In the genomic region with DNA sequence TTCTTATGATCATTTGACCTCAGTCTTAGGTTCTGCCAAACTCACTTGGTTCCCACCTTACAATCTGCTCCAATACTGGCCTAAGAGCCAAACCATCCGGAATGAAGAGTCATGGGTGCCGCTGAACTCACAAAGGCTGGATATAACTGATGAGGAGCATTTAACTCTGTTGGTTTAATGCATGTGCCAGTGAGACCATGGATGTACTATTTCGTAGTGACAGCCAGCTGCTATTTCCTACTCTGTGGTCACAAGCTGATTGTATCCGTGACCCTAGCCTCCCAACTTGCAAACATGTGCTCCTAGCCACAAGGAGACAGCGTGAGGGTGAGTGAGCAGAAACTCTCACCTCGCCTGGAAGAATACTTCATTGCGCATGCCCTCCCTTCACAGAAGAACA, we compare ENCODE assay signal across 9 cellular contexts.
A peak's percentile ranks its signal among the peaks of the same experiment; 100 is the strongest.
DNase-seq lines count a peak whose midpoint lies in the region; ATAC-seq, FAIRE-seq and TF ChIP-seq lines count a peak whose summit lies in the region.
"Had no signal": no experiment of that assay in that cellular context is flagged by ENCODE, and none has a peak within 500 bp of the region (broad histone marks: within the 10 kb centered on the region; RNA-seq: fewer than 3 reads in every experiment).

No MANE protein-coding gene starts in this region.

- CTCF ChIA-PET in CD4-positive, alpha-beta T cell (lab: Charles Lee), result no interaction called here
- CTCF ChIA-PET in GM12878 (lab: Yijun Ruan, JAX), result interaction anchor here (1.6 to 5.4 kb wide), 2 partner anchors 7 to 152 kb away, joined by 3 to 37 read pairs; no protein-coding TSS in a partner anchor

- no peaks in the 10 kb centered on the region for H3K27me3 Mint-ChIP-seq in CD4-positive, alpha-beta T cell
- H3K27me3 Mint-ChIP-seq in natural killer cell treated with Interleukin-12 subunit alpha and Interleukin-12 subunit beta and Interleukin-15 and Interleukin-18, amount 100 ng/mL, for 72 hours, result no peaks in the 10 kb centered on the region

- H3K9ac ChIP-seq in GM12878 (ENCODE audit: control insufficient read depth, insufficient read depth, low read length), result no peak overlapping the region

- intact Hi-C loops in CD4-positive, alpha-beta T cell (cut with DNase I, micrococcal nuclease), result no loop called here
- intact Hi-C loops in GM12878 (cut with micrococcal nuclease; ENCODE audit: unreplicated experiment), result loop anchor here (10.0 kb wide), 1 partner anchor 208 kb away; no protein-coding TSS in a partner anchor

- no peak for TF ChIP-seq CTCF in CD4-positive, alpha-beta T cell (IDR thresholded peaks at IDR 0.05)
- no peak for TF ChIP-seq CTCF in GM12878 (IDR thresholded peaks at IDR 0.05 in 2 of 3, conservative IDR thresholded peaks at IDR 0.05 in 1 of 3; ENCODE audit: control insufficient read depth in 2 of 3, extremely low read depth in 1 of 3, insufficient read depth in 1 of 3, low read depth in 3 of 3, low read length in 3 of 3)
- no peak for TF ChIP-seq CTCF in GM13976 (IDR thresholded peaks at IDR 0.05; ENCODE audit: borderline replicate concordance, control extremely low read depth, extremely low read depth, insufficient read depth, missing control alignments)

- ATAC-seq in CD4-positive, alpha-beta T cell (ENCODE audit: poor library complexity), result no peak
- peak; percentile 51 for ATAC-seq in HG03025 (IDR thresholded peaks at IDR 0.05; ENCODE audit: low FRiP score, unreplicated experiment)
- no peak for ATAC-seq in GM12878
- ATAC-seq in natural killer cell treated with Interleukin-12 subunit alpha and Interleukin-12 subunit beta and Interleukin-15 and Interleukin-18, amount 100 ng/mL, for 72 hours, result peak; percentile 68 to 72
- ATAC-seq in GM21576 (IDR thresholded peaks at IDR 0.05; ENCODE audit: unreplicated experiment), result no peak
- ATAC-seq in HG02798 (IDR thresholded peaks at IDR 0.05; ENCODE audit: poor library complexity, unreplicated experiment), result no peak

- no peak overlapping the region for H3K27ac ChIP-seq in CD4-positive, alpha-beta T cell (ENCODE audit: low read depth, low read length)
- H3K27ac ChIP-seq in GM12878 (ENCODE audit: control insufficient read depth, insufficient read depth), result no peak overlapping the region

- H3K36me3 Mint-ChIP-seq in CD4-positive, alpha-beta T cell (ENCODE audit: low read depth), result peaks cover 73% of the 10 kb centered on the region
- no peaks in the 10 kb centered on the region for H3K36me3 Mint-ChIP-seq in natural killer cell treated with Interleukin-12 subunit alpha and Interleukin-12 subunit beta and Interleukin-15 and Interleukin-18, amount 100 ng/mL, for 72 hours

- TF ChIP-seq RAD21 in GM12878 (IDR thresholded peaks at IDR 0.05; ENCODE audit: insufficient read depth, low read depth, low read length), result no peak

- TF ChIP-seq POLR2A in GM12878 (IDR thresholded peaks at IDR 0.05; ENCODE audit: low read depth, low read length), result no peak

- H3K4me1 Mint-ChIP-seq in CD4-positive, alpha-beta T cell (ENCODE audit: low read depth), result peaks cover 28% of the 10 kb centered on the region
- peaks cover 20 to 27% of the 10 kb centered on the region in 2 donors for H3K4me1 Mint-ChIP-seq in natural killer cell treated with Interleukin-12 subunit alpha and Interleukin-12 subunit beta and Interleukin-15 and Interleukin-18, amount 100 ng/mL, for 72 hours (ENCODE audit: low read depth in 2 of 2)

- TF ChIP-seq EP300 in GM12878 (IDR thresholded peaks at IDR 0.05; ENCODE audit: borderline replicate concordance in 1 of 2, control insufficient read depth in 1 of 2, low read depth in 2 of 2, low read length in 2 of 2), result no peak

- POLR2A ChIA-PET in CD4-positive, alpha-beta T cell (lab: Charles Lee), result no interaction called here
- POLR2A ChIA-PET in GM12878 (lab: Charles Lee), result no interaction called here

- H4K20me1 ChIP-seq in GM12878 (ENCODE audit: control insufficient read depth, insufficient read depth), result no peaks in the 10 kb centered on the region

- H3K27ac Mint-ChIP-seq in CD4-positive, alpha-beta T cell, result peak overlapping the region; percentile 28
- H3K27ac Mint-ChIP-seq in natural killer cell treated with Interleukin-12 subunit alpha and Interleukin-12 subunit beta and Interleukin-15 and Interleukin-18, amount 100 ng/mL, for 72 hours, result peak overlapping the region; percentile 45 to 84

- WGBS in GM12878 (ENCODE audit: insufficient coverage, insufficient replicate concordance, low lambda C conversion rate, missing lambda C conversion rate), result 50% methylated on average over 7 of the region's 7 CpGs

- no peak overlapping the region for H2AFZ ChIP-seq in GM12878 (ENCODE audit: control insufficient read depth, low read depth, low read length)

- H3K4me1 ChIP-seq in GM12878 (ENCODE audit: control insufficient read depth, insufficient read depth, low read length), result peaks cover 3% of the 10 kb centered on the region; the same call in 1 of the 2 replicates

- RAD21 ChIA-PET in GM12878 (lab: Charles Lee; ENCODE audit: unreplicated experiment), result interaction anchor here (1.4 kb wide), 1 partner anchor 208 kb away, joined by 5 read pairs; no protein-coding TSS in a partner anchor

- SMC1A ChIA-PET in GM12878 (lab: Charles Lee; ENCODE audit: uncharacterized antibody, unreplicated experiment), result interaction anchor here (1.1 kb wide), 1 partner anchor 9 kb away, joined by 5 read pairs; no protein-coding TSS in a partner anchor

- no TSS peak for BruUV-seq in GM12878 (replicated peaks; lab: Mats Ljungman, UMichigan)

- H3K4me3 ChIP-seq in GM12878, result no peak overlapping the region

- no peaks in the 10 kb centered on the region for H3K9me3 ChIP-seq in CD4-positive, alpha-beta T cell (ENCODE audit: control insufficient read depth, low read length)
- no peaks in the 10 kb centered on the region for H3K9me3 ChIP-seq in GM12878 (replicated peaks; ENCODE audit: control insufficient read depth, insufficient read depth, low read length)

- no peak for FAIRE-seq in GM12878 (lab: Jason Lieb, UNC)

- no peak overlapping the region for H3K4me2 ChIP-seq in GM12878 (ENCODE audit: control insufficient read depth, insufficient read depth)

- H3K79me2 ChIP-seq in GM12878 (ENCODE audit: control insufficient read depth, insufficient read depth, low read length), result no peaks in the 10 kb centered on the region

- no peaks in the 10 kb centered on the region for H3K9me3 Mint-ChIP-seq in CD4-positive, alpha-beta T cell
- no peaks in the 10 kb centered on the region for H3K9me3 Mint-ChIP-seq in natural killer cell treated with Interleukin-12 subunit alpha and Interleukin-12 subunit beta and Interleukin-15 and Interleukin-18, amount 100 ng/mL, for 72 hours

- no peak for DNase-seq in CD4-positive, alpha-beta T cell
- no peak for DNase-seq in GM12878 (ENCODE audit: low read depth, low spot score)
- no peak for DNase-seq in natural killer cell treated with Interleukin-12 subunit alpha and Interleukin-12 subunit beta and Interleukin-15 and Interleukin-18, amount 100 ng/mL, for 72 hours (ENCODE audit: low spot score)
- no peak for DNase-seq in GM13976 (ENCODE audit: low spot score)
- no peak for DNase-seq in activated CD4-positive, alpha-beta T cell treated with anti-CD3 and anti-CD28 coated beads for 4 hours
- DNase-seq: activated T-cell treated with anti-CD3 and anti-CD28 coated beads, Interleukin-2, amount 50 U/mL, for 1 hour had no signal

- in situ Hi-C loops in GM12878 (cut with MboI), result no loop called here
- in situ Hi-C loops in GM13976 (cut with MboI; ENCODE audit: low sequenced_read_pairs, unreplicated experiment), result no loop called here

- no peaks in the 10 kb centered on the region; a peak in 1 of 4 replicates for H3K36me3 ChIP-seq in GM12878 (ENCODE audit: control insufficient read depth in 2 of 2, insufficient read depth in 2 of 2, low read length in 1 of 2)

- H3K27me3 ChIP-seq in CD4-positive, alpha-beta T cell (ENCODE audit: control insufficient read depth, insufficient read depth, low read length), result no peaks in the 10 kb centered on the region
- H3K27me3 ChIP-seq in GM12878 (replicated peaks in 1 of 2; ENCODE audit: control insufficient read depth in 2 of 2, insufficient read depth in 2 of 2, low read length in 1 of 2), result no peaks in the 10 kb centered on the region

- H3K4me3 Mint-ChIP-seq in CD4-positive, alpha-beta T cell, result peak overlapping the region; percentile 1
- H3K4me3 Mint-ChIP-seq in natural killer cell treated with Interleukin-12 subunit alpha and Interleukin-12 subunit beta and Interleukin-15 and Interleukin-18, amount 100 ng/mL, for 72 hours, result no peak overlapping the region

TF ChIP-seq in GM12878, 131 proteins besides CTCF, POLR2A, EP300 and RAD21:
- TF ChIP-seq RUNX3 (IDR thresholded peaks at IDR 0.05; ENCODE audit: low read length) (peak; percentile 74), POLR2AphosphoS2 (IDR thresholded peaks at IDR 0.05; ENCODE audit: low read depth, low read length) (no peak)

Comparison
In these comparisons a context has a peak if more than half of its experiments do, and no peak if none do; other contexts are left out.
1. ATAC-seq: peak in HG03025 (single experiment) and natural killer cell treated with Interleukin-12 subunit alpha and Interleukin-12 subunit beta and Interleukin-15 and Interleukin-18, amount 100 ng/mL, for 72 hours (2 of 2); none in CD4-positive, alpha-beta T cell (single experiment), GM12878 (single experiment), GM21576 (single experiment) and HG02798 (single experiment).